Comparison of ENCODE assay signal across 2 cellular contexts in the genomic region with DNA sequence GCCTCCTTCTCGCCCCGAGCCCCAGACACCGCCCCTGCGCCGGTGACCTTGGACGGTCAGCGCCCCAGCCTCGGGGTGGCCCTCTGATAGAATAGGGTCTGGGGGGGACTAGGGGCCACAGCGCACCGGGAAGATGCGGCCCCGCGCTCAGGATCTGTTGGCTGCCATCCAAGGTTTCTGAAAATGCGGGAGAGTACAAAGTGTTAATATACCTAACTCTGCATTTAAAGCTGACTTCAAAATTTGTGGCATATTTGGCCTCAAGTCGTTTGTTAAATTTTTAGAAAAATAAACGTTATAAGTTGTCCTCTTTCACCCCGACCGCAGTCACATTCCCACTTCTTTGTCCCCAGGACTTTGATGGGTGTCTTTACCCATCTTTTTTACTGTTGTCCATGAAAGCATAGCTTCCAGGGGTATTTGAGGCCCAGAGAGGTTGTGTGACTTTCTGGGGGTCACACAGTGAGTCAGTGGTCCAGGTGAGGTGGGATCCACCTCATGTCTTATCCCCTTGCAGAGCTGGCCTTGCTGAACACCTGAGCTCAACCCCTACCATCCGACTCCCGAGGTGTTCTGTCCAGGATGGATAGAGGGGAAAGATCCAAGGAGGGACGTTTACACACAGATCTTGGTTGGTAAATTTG.
TF ChIP-seq lines count a peak whose summit lies in the region.

No MANE protein-coding gene starts in this region.

TF ChIP-seq in IMR-90, 13 proteins besides CTCF, POLR2A, EP300 and RAD21 (continued from another document):
- TF ChIP-seq, protein P1, sequence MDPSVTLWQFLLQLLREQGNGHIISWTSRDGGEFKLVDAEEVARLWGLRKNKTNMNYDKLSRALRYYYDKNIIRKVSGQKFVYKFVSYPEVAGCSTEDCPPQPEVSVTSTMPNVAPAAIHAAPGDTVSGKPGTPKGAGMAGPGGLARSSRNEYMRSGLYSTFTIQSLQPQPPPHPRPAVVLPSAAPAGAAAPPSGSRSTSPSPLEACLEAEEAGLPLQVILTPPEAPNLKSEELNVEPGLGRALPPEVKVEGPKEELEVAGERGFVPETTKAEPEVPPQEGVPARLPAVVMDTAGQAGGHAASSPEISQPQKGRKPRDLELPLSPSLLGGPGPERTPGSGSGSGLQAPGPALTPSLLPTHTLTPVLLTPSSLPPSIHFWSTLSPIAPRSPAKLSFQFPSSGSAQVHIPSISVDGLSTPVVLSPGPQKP (IDR thresholded peaks at IDR 0.05; ENCODE audit: borderline replicate concordance, low read depth, low read length): no peak
- TF ChIP-seq NFE2L2 (IDR thresholded peaks at IDR 0.05; ENCODE audit: low read depth, low read length) (no peak), FOS (IDR thresholded peaks at IDR 0.05; ENCODE audit: low read depth, low read length) (no peak), CHD1 (IDR thresholded peaks at IDR 0.05; ENCODE audit: low read depth, low read length) (no peak), RCOR1 (IDR thresholded peaks at IDR 0.05; ENCODE audit: insufficient replicate concordance, low read length) (no peak), CEBPB (IDR thresholded peaks at IDR 0.05; ENCODE audit: low read depth, low read length) (no peak), MAFK (IDR thresholded peaks at IDR 0.05; ENCODE audit: low read depth, low read length) (no peak), MXI1 (IDR thresholded peaks at IDR 0.05; ENCODE audit: borderline replicate concordance, low read depth, low read length) (no peak), BHLHE40 (IDR thresholded peaks at IDR 0.05; ENCODE audit: low read depth, low read length) (no peak), MAZ (IDR thresholded peaks at IDR 0.05; ENCODE audit: borderline replicate concordance, low read depth, low read length) (no peak), SMC3 (IDR thresholded peaks at IDR 0.05; ENCODE audit: low read depth, low read length) (no peak)
- TF ChIP-seq, protein P2, sequence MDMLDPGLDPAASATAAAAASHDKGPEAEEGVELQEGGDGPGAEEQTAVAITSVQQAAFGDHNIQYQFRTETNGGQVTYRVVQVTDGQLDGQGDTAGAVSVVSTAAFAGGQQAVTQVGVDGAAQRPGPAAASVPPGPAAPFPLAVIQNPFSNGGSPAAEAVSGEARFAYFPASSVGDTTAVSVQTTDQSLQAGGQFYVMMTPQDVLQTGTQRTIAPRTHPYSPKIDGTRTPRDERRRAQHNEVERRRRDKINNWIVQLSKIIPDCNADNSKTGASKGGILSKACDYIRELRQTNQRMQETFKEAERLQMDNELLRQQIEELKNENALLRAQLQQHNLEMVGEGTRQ (IDR thresholded peaks at IDR 0.05; ENCODE audit: low read depth, low read length): no peak

TF ChIP-seq in HEK293T, 16 proteins besides CTCF, POLR2A, EP300 and RAD21 (continued from another document):
- TF ChIP-seq HDGF (IDR thresholded peaks at IDR 0.05; ENCODE audit: borderline replicate concordance) (no peak), LEF1 (IDR thresholded peaks at IDR 0.05; ENCODE audit: borderline replicate concordance) (no peak)
